Comparison of ENCODE assay signal across 10 cellular contexts in genomic region chr1:35560256-35561225, GRCh38. TPM values are rescaled to one million over a fixed set of nuclear protein-coding genes. Genes with fewer than 3 reads are reported as not detected.
DNase-seq lines count a peak whose midpoint lies in the region; ATAC-seq and TF ChIP-seq lines count a peak whose summit lies in the region.
"Had no signal": no experiment of that assay in that cellular context is flagged by ENCODE, and none has a peak within 500 bp of the region (broad histone marks: within the 10 kb centered on the region; RNA-seq: fewer than 3 reads in every experiment).

No MANE protein-coding gene starts in this region.

- peak overlapping the region; percentile 13 for H3K27ac Mint-ChIP-seq in activated naive CD4-positive, alpha-beta T cell treated with anti-CD3 and anti-CD28 coated beads, Interleukin-2, amount 50 U/mL, for 24 hours
- H3K27ac Mint-ChIP-seq in activated naive CD4-positive, alpha-beta T cell treated with anti-CD3 and anti-CD28 coated beads for 36 hours: no peak overlapping the region
- no peak overlapping the region for H3K27ac Mint-ChIP-seq in activated naive CD8-positive, alpha-beta T cell treated with anti-CD3 and anti-CD28 coated beads for 36 hours
- H3K27ac Mint-ChIP-seq: neural progenitor cell had no signal

- H3K4me3 Mint-ChIP-seq in activated naive CD4-positive, alpha-beta T cell treated with anti-CD3 and anti-CD28 coated beads, Interleukin-2, amount 50 U/mL, for 24 hours: no peak overlapping the region
- no peak overlapping the region for H3K4me3 Mint-ChIP-seq in activated naive CD4-positive, alpha-beta T cell treated with anti-CD3 and anti-CD28 coated beads for 36 hours
- no peak overlapping the region for H3K4me3 Mint-ChIP-seq in activated naive CD8-positive, alpha-beta T cell treated with anti-CD3 and anti-CD28 coated beads for 36 hours

- H3K36me3 Mint-ChIP-seq in activated naive CD4-positive, alpha-beta T cell treated with anti-CD3 and anti-CD28 coated beads, Interleukin-2, amount 50 U/mL, for 24 hours: peaks cover 2% of the 10 kb centered on the region
- H3K36me3 Mint-ChIP-seq in activated naive CD4-positive, alpha-beta T cell treated with anti-CD3 and anti-CD28 coated beads for 36 hours (ENCODE audit: low read depth): peaks cover 4% of the 10 kb centered on the region
- H3K36me3 Mint-ChIP-seq in activated naive CD8-positive, alpha-beta T cell treated with anti-CD3 and anti-CD28 coated beads for 36 hours: peaks cover 9% of the 10 kb centered on the region

- peaks cover 32% of the 10 kb centered on the region for H3K4me1 ChIP-seq in muscle layer of colon (ENCODE audit: insufficient read depth, low read length)
- H3K4me1 ChIP-seq in transverse colon: peaks cover 16 to 24% (median 20%) of the 10 kb centered on the region in 4 donors

- TF ChIP-seq CTCF in coronary artery (IDR thresholded peaks at IDR 0.05): no peak
- no peak for TF ChIP-seq CTCF in transverse colon (IDR thresholded peaks at IDR 0.05)

- intact Hi-C loops in activated naive CD4-positive, alpha-beta T cell treated with anti-CD3 and anti-CD28 coated beads for 36 hours (cut with micrococcal nuclease): no loop called here
- intact Hi-C loops in transverse colon (cut with DNase I; ENCODE audit: low total_unique reads): loop anchor here (5.0 kb wide), 1 partner anchor 108 kb away; no protein-coding TSS in a partner anchor

- H3K9ac ChIP-seq in muscle layer of colon (ENCODE audit: low read length): no peak overlapping the region
- H3K9ac ChIP-seq: neural progenitor cell had no signal

- H3K4me3 ChIP-seq in coronary artery: peak overlapping the region; percentile 54
- peak overlapping the region in 1 of 2 donors; percentile 45 for H3K4me3 ChIP-seq in muscle layer of colon (ENCODE audit: low read depth in 1 of 2, low read length in 2 of 2)
- H3K4me3 ChIP-seq in transverse colon: no peak overlapping the region
- H3K4me3 ChIP-seq: neural progenitor cell had no signal

- TF ChIP-seq EP300 in transverse colon (IDR thresholded peaks at IDR 0.05; ENCODE audit: low read depth): no peak

- no peaks in the 10 kb centered on the region for H3K9me3 Mint-ChIP-seq in activated naive CD4-positive, alpha-beta T cell treated with anti-CD3 and anti-CD28 coated beads, Interleukin-2, amount 50 U/mL, for 24 hours
- H3K9me3 Mint-ChIP-seq in activated naive CD4-positive, alpha-beta T cell treated with anti-CD3 and anti-CD28 coated beads for 36 hours: no peaks in the 10 kb centered on the region
- no peaks in the 10 kb centered on the region for H3K9me3 Mint-ChIP-seq in activated naive CD8-positive, alpha-beta T cell treated with anti-CD3 and anti-CD28 coated beads for 36 hours
- H3K9me3 Mint-ChIP-seq: activated CD8-positive, alpha-beta T cell treated with anti-CD3 and anti-CD28 coated beads for 36 hours; neural progenitor cell had no signal

- no peak for TF ChIP-seq POLR2A in transverse colon (IDR thresholded peaks at IDR 0.05)

- CTCF ChIA-PET in activated naive CD4-positive, alpha-beta T cell treated with anti-CD3 and anti-CD28 coated beads for 36 hours (lab: Charles Lee): interaction anchor here (1.7 to 12.3 kb wide), 2 partner anchors 108 to 156 kb away, joined by 4 to 113 read pairs; no protein-coding TSS in a partner anchor

- DNase-seq in activated naive CD4-positive, alpha-beta T cell treated with anti-CD3 and anti-CD28 coated beads for 36 hours: no peak
- DNase-seq in coronary artery (ENCODE audit: low spot score) (no peak), transverse colon (peak; percentile 39)
- no peak for DNase-seq in activated CD4-positive, alpha-beta T cell treated with anti-CD3 and anti-CD28 coated beads, Interleukin-2, amount 50 U/mL, for 4 hours
- no peak for DNase-seq in activated naive CD8-positive, alpha-beta T cell treated with anti-CD3 and anti-CD28 coated beads for 36 hours
- DNase-seq: activated CD8-positive, alpha-beta T cell treated with anti-CD3 and anti-CD28 coated beads for 36 hours had no signal

- H3K27me3 ChIP-seq in muscle layer of colon (ENCODE audit: control insufficient read depth in 1 of 2, insufficient read depth in 2 of 2, low read length in 2 of 2) (no peaks in the 10 kb centered on the region), transverse colon (no peaks in the 10 kb centered on the region)
- H3K27me3 ChIP-seq: neural progenitor cell had no signal

- in situ Hi-C loops in transverse colon (cut with MboI; ENCODE audit: low pct_ligation_motif_present in 1 of 4, low pct_unique_long_range_greater_than_20kb in 1 of 4, low sequenced_read_pairs in 3 of 4): loop anchor here in 3 of 4 donors (5.0 to 25.0 kb wide), 5 partner anchors 98 to 373 kb away; partner anchors contain the start of gene SFPQ (in 2 of the 3)

- H3K27ac ChIP-seq in coronary artery (peak overlapping the region in 1 of 2 donors; percentile 38), muscle layer of colon (ENCODE audit: low read depth, low read length) (peak overlapping the region; percentile 60), transverse colon (peak overlapping the region in 1 of 4 donors; percentile 43)
- H3K27ac ChIP-seq: neural progenitor cell had no signal

- no peaks in the 10 kb centered on the region for H3K9me3 ChIP-seq in muscle layer of colon (ENCODE audit: low read length)
- H3K9me3 ChIP-seq in transverse colon: no peaks in the 10 kb centered on the region

- WGBS in transverse colon (ENCODE audit: low coverage in 1 of 2), 2 donors: 74% methylated on average over 39 of the region's 44 CpGs; no CpG with 5 or more reads in 1 of the 2 donors

- H3K36me3 ChIP-seq in muscle layer of colon (ENCODE audit: insufficient read depth, low read length): peaks cover 22% of the 10 kb centered on the region
- H3K36me3 ChIP-seq in transverse colon: no peaks in the 10 kb centered on the region
- H3K36me3 ChIP-seq: neural progenitor cell had no signal

- no peak for ATAC-seq in HG03095 (IDR thresholded peaks at IDR 0.05; ENCODE audit: unreplicated experiment)
- ATAC-seq: activated CD8-positive, alpha-beta T cell treated with anti-CD3 and anti-CD28 coated beads for 36 hours had no signal

- no peaks in the 10 kb centered on the region for H3K27me3 Mint-ChIP-seq in activated naive CD4-positive, alpha-beta T cell treated with anti-CD3 and anti-CD28 coated beads, Interleukin-2, amount 50 U/mL, for 24 hours
- no peaks in the 10 kb centered on the region for H3K27me3 Mint-ChIP-seq in activated naive CD4-positive, alpha-beta T cell treated with anti-CD3 and anti-CD28 coated beads for 36 hours (ENCODE audit: low read depth)
- H3K27me3 Mint-ChIP-seq in activated naive CD8-positive, alpha-beta T cell treated with anti-CD3 and anti-CD28 coated beads for 36 hours: no peaks in the 10 kb centered on the region
- H3K27me3 Mint-ChIP-seq: activated CD8-positive, alpha-beta T cell treated with anti-CD3 and anti-CD28 coated beads for 36 hours had no signal

- H3K4me1 Mint-ChIP-seq in activated naive CD4-positive, alpha-beta T cell treated with anti-CD3 and anti-CD28 coated beads, Interleukin-2, amount 50 U/mL, for 24 hours: peaks cover 54% of the 10 kb centered on the region
- peaks cover 36% of the 10 kb centered on the region for H3K4me1 Mint-ChIP-seq in activated naive CD4-positive, alpha-beta T cell treated with anti-CD3 and anti-CD28 coated beads for 36 hours (ENCODE audit: low read depth)
- H3K4me1 Mint-ChIP-seq in activated naive CD8-positive, alpha-beta T cell treated with anti-CD3 and anti-CD28 coated beads for 36 hours: peaks cover 43% of the 10 kb centered on the region

RNA-seq across cellular contexts. Expression of gene NCDN, which starts 2.9 kb away (rescaled TPM):
- total RNA-seq in activated naive CD4-positive, alpha-beta T cell treated with anti-CD3 and anti-CD28 coated beads for 36 hours: 10 to 100 TPM; 12.1 to 13.4 TPM
- total RNA-seq in transverse colon: 10 to 100 TPM in 1 of 4 donors, 1 to 10 TPM in 3; 6.7 to 11.3 (median 9.5) TPM
- total RNA-seq in activated naive CD8-positive, alpha-beta T cell treated with anti-CD3 and anti-CD28 coated beads for 36 hours: 10 to 100 TPM; 31.3 to 36.0 TPM

RNA-seq across cellular contexts. Expression of gene KIAA0319L, which starts 3.3 kb away (rescaled TPM):
- total RNA-seq in activated naive CD4-positive, alpha-beta T cell treated with anti-CD3 and anti-CD28 coated beads for 36 hours: 10 to 100 TPM; 22.6 to 24.2 TPM
- total RNA-seq in transverse colon: 100 to 1,000 TPM in 2 of 4 donors, 10 to 100 TPM in 2; 91.7 to 112 (median 97.6) TPM
- total RNA-seq in activated naive CD8-positive, alpha-beta T cell treated with anti-CD3 and anti-CD28 coated beads for 36 hours: 10 to 100 TPM; 17.2 to 18.3 TPM

RNA-seq across cellular contexts. Expression of gene TFAP2E, which starts 12.6 kb away (rescaled TPM):
- under 1 TPM; 0.19 to 0.27 TPM for total RNA-seq in activated naive CD4-positive, alpha-beta T cell treated with anti-CD3 and anti-CD28 coated beads for 36 hours
- 1 to 10 TPM in 1 of 4 donors, under 1 TPM in 1, not detected in 2; 0.27 to 1.4 TPM for total RNA-seq in transverse colon
- under 1 TPM; 0.27 to 0.32 TPM for total RNA-seq in activated naive CD8-positive, alpha-beta T cell treated with anti-CD3 and anti-CD28 coated beads for 36 hours
